In the genomic region with DNA sequence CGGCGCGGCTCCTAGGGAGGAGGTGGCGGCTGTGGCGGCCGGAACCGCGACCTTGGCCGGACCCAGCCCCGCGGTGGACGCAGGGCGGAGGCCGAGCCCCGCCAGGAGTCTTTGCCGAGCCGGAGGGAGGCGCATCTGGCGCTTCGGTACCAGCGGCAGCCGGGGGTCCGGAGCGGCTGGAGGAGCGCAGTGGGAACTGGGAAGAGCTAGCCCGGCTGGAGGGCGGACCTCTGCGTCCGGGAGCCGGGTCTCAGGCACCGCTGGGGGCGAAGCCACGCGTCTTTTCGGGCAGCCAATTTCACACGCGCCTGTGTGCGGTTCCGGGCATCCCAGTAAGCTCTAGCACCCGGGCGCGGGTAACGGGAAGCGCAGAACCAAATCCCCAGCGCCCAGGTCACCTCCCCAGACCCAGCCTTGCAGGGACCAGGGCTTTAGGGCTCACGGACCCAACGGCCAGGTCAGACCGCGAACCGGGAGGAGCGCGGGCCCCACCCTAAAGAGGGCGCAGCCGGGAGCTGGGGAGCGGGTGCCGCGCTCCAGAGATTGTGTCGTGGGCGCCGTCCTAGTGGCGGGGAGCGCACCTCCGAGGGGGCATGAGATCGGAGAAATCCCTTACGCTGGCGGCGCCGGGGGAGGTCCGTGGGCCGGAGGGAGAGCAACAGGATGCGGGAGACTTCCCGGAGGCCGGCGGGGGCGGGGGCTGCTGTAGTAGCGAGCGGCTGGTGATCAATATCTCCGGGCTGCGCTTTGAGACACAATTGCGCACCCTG, we compare ENCODE assay signal across 8 cellular contexts.
DNase-seq lines count a peak whose midpoint lies in the region; ATAC-seq and TF ChIP-seq lines count a peak whose summit lies in the region.

No MANE protein-coding gene starts in this region.

- H3K27ac ChIP-seq in left lung, result no peak overlapping the region
- no peak overlapping the region for H3K27ac ChIP-seq in stomach smooth muscle (ENCODE audit: low read length)

- ATAC-seq in activated naive CD8-positive, alpha-beta T cell treated with anti-CD3 and anti-CD28 coated beads, Interleukin-2, amount 50 U/mL, for 24 hours, result no peak
- no peak for ATAC-seq in left lung

- intact Hi-C loops in left lung (cut with DNase I) (no loop called here), posterior vena cava (cut with DNase I) (no loop called here)

- H3K36me3 Mint-ChIP-seq in activated naive CD8-positive, alpha-beta T cell treated with anti-CD3 and anti-CD28 coated beads, Interleukin-2, amount 50 U/mL, for 24 hours (ENCODE audit: low read depth), result no peaks in the 10 kb centered on the region

- peaks cover 6 to 15% of the 10 kb centered on the region in 2 donors for H3K4me1 ChIP-seq in left lung
- peaks cover 12% of the 10 kb centered on the region for H3K4me1 ChIP-seq in stomach smooth muscle (ENCODE audit: control insufficient read depth, insufficient read depth, low read length)

- no peak for TF ChIP-seq CTCF in left lung (IDR thresholded peaks at IDR 0.05)

- H3K36me3 ChIP-seq in left lung, result no peaks in the 10 kb centered on the region
- H3K36me3 ChIP-seq in stomach smooth muscle (ENCODE audit: control insufficient read depth in 2 of 2, insufficient read depth in 2 of 2, low read length in 2 of 2), result no peaks in the 10 kb centered on the region

- H3K9ac ChIP-seq in stomach smooth muscle (ENCODE audit: low read length in 2 of 2), result no peak overlapping the region

- peaks cover 30% of the 10 kb centered on the region for H3K4me1 Mint-ChIP-seq in activated naive CD8-positive, alpha-beta T cell treated with anti-CD3 and anti-CD28 coated beads, Interleukin-2, amount 50 U/mL, for 24 hours

- H3K27me3 ChIP-seq in left lung (peaks cover 23 to 93% of the 10 kb centered on the region in 2 donors), stomach smooth muscle (ENCODE audit: control insufficient read depth in 1 of 2, insufficient read depth in 2 of 2, low read length in 2 of 2) (peaks cover 34 to 47% of the 10 kb centered on the region in 2 donors)

- no peak overlapping the region for H3K27ac Mint-ChIP-seq in activated naive CD8-positive, alpha-beta T cell treated with anti-CD3 and anti-CD28 coated beads, Interleukin-2, amount 50 U/mL, for 24 hours

- H3K27me3 Mint-ChIP-seq in activated naive CD8-positive, alpha-beta T cell treated with anti-CD3 and anti-CD28 coated beads, Interleukin-2, amount 50 U/mL, for 24 hours, result peaks cover 37% of the 10 kb centered on the region

- H3K4me3 Mint-ChIP-seq in activated naive CD8-positive, alpha-beta T cell treated with anti-CD3 and anti-CD28 coated beads, Interleukin-2, amount 50 U/mL, for 24 hours, result peak overlapping the region; percentile 42

- H3K9me3 ChIP-seq in left lung, result no peaks in the 10 kb centered on the region
- H3K9me3 ChIP-seq in stomach smooth muscle (ENCODE audit: control insufficient read depth in 2 of 2, low read length in 2 of 2), result no peaks in the 10 kb centered on the region

- DNase-seq in NCI-H82 (lab: John Stamatoyannopoulos, UW), result peak; percentile 36
- no peak for DNase-seq in NCI-H82 treated with DMSO at 0.1 percent for 48 hours (lab: John Stamatoyannopoulos, UW; ENCODE audit: unreplicated experiment)
- DNase-seq in activated naive CD8-positive, alpha-beta T cell treated with anti-CD3 and anti-CD28 coated beads, Interleukin-2, amount 50 U/mL, for 24 hours, result peak; percentile 32
- no peak for DNase-seq in left lung
- DNase-seq in posterior vena cava (ENCODE audit: low spot score), result no peak
- DNase-seq in putamen (ENCODE audit: low spot score), result no peak
- DNase-seq in hippocampal formation (lab: John Stamatoyannopoulos, UW), result no peak

- H3K4me3 ChIP-seq in left lung (peak overlapping the region; percentile 5 to 13), stomach smooth muscle (ENCODE audit: low read length in 2 of 2) (peak overlapping the region; percentile 39 to 54)

- no peaks in the 10 kb centered on the region for H3K9me3 Mint-ChIP-seq in activated naive CD8-positive, alpha-beta T cell treated with anti-CD3 and anti-CD28 coated beads, Interleukin-2, amount 50 U/mL, for 24 hours

Comparison
In these comparisons a context has a peak if more than half of its experiments do, and no peak if none do; other contexts are left out.
1. DNase-seq: peak in NCI-H82 (single experiment) and activated naive CD8-positive, alpha-beta T cell treated with anti-CD3 and anti-CD28 coated beads, Interleukin-2, amount 50 U/mL, for 24 hours (single experiment); none in NCI-H82 treated with DMSO at 0.1 percent for 48 hours (single experiment), left lung (0 of 2), posterior vena cava (single experiment), putamen (single experiment) and hippocampal formation (0 of 2).